23 cellular contexts compared by ENCODE assay signal in genomic region chr7:36338256-36338655, GRCh38.
"Had no signal": no experiment of that assay in that cellular context is flagged by ENCODE, and none has a peak within 500 bp of the region (broad histone marks: within the 10 kb centered on the region; RNA-seq: fewer than 3 reads in every experiment).

No MANE protein-coding gene starts in this region.

- H3K79me2 ChIP-seq: parathyroid adenoma had no signal

- H3K4me3 ChIP-seq: neural progenitor cell, ovary, psoas muscle, right lobe of liver, sigmoid colon, stomach, thoracic aorta, thyroid gland, tibial nerve, upper lobe of right lung, uterus had no signal

- H3K4me2 ChIP-seq: neural progenitor cell had no signal

- H3K9ac ChIP-seq: neural progenitor cell, parathyroid adenoma had no signal

- FAIRE-seq: small intestine had no signal

- H3K27me3 ChIP-seq: neural progenitor cell, ovary, right lobe of liver, sigmoid colon, stomach, thyroid gland, tibial nerve, upper lobe of right lung, uterus had no signal

- H3K9me3 ChIP-seq: ovary, psoas muscle, right lobe of liver, sigmoid colon, stomach, thoracic aorta, thyroid gland, tibial nerve, upper lobe of right lung, uterus had no signal

- DNase-seq: natural killer cell; occipital lobe; ovary; posterior cingulate gyrus; psoas muscle; right cardiac atrium; right lobe of liver; sigmoid colon; small intestine; stimulated activated CD4-positive, alpha-beta T cell treated with anti-CD3 and anti-CD28 coated beads, Interleukin-15, amount 100 ng/mL, for 24 hours; stimulated activated CD4-positive, alpha-beta T cell treated with anti-CD3 and anti-CD28 coated beads, Interleukin-2, amount 100 ng/mL, for 24 hours; stimulated activated CD4-positive, alpha-beta T cell treated with anti-CD3 and anti-CD28 coated beads, Interleukin-2, amount 100 ng/mL, for 48 hours; stimulated activated CD4-positive, alpha-beta T cell treated with anti-CD3 and anti-CD28 coated beads, Interleukin-4, amount 100 ng/mL, for 24 hours; stimulated activated naive B cell treated with anti-CD40 and anti-IgM and Interleukin-4, amounts not matched to agents 10 μg/mL and 1 μg/mL and 100 μg/mL, for 72 hours; stimulated activated naive CD4-positive, alpha-beta T cell treated with Interleukin-2 at 50 U/mL for 16 hours; stomach; thyroid gland; upper lobe of right lung; uterus had no signal

- H3K27ac ChIP-seq: neural progenitor cell, ovary, parathyroid adenoma, psoas muscle, right lobe of liver, sigmoid colon, stomach, thoracic aorta, thyroid gland, tibial nerve, upper lobe of right lung, uterus had no signal

- H2AFZ ChIP-seq: neural progenitor cell, parathyroid adenoma had no signal

- H3K36me3 ChIP-seq: neural progenitor cell, ovary, right lobe of liver, thoracic aorta, thyroid gland, upper lobe of right lung, uterus had no signal

- H3K4me1 ChIP-seq: neural progenitor cell, parathyroid adenoma, psoas muscle, right lobe of liver, sigmoid colon, stomach, thyroid gland, tibial nerve, upper lobe of right lung, uterus had no signal
